ENCODE assay signal across 8 cellular contexts in genomic region chr3:52534281-52535183, GRCh38. TPM values are rescaled to one million over a fixed set of nuclear protein-coding genes. Genes with fewer than 3 reads are reported as not detected.
DNase-seq lines count a peak whose midpoint lies in the region; ATAC-seq and TF ChIP-seq lines count a peak whose summit lies in the region.

No MANE protein-coding gene starts in this region.

- intact Hi-C loops in esophagus muscularis mucosa (cut with DNase I) = loop anchor here (5.0 kb wide), 2 partner anchors 47 to 62 kb away; no protein-coding TSS in a partner anchor

- H3K4me1 Mint-ChIP-seq in T-cell (peaks cover 44 to 47% (median 45%) of the 10 kb centered on the region in 3 donors), neural crest cell (peaks cover 57% of the 10 kb centered on the region)

- TF ChIP-seq POLR2A in esophagus muscularis mucosa (IDR thresholded peaks at IDR 0.05; ENCODE audit: low read depth) = no peak

- H3K27me3 ChIP-seq in AG04450 (ENCODE audit: control insufficient read depth, insufficient read depth, low read length) = no peaks in the 10 kb centered on the region
- no peaks in the 10 kb centered on the region for H3K27me3 ChIP-seq in esophagus muscularis mucosa

- H3K27ac Mint-ChIP-seq in T-cell (peak overlapping the region; percentile 12 to 76), neural crest cell (ENCODE audit: unreplicated experiment) (peak overlapping the region; percentile 99)

- peaks cover 77 to 92% (median 89%) of the 10 kb centered on the region in 4 donors for H3K4me1 ChIP-seq in esophagus muscularis mucosa

- H3K9me3 Mint-ChIP-seq in T-cell (no peaks in the 10 kb centered on the region), neural crest cell (no peaks in the 10 kb centered on the region)

- peak overlapping the region; percentile 57 for H3K27ac ChIP-seq in AG04450 (ENCODE audit: low read depth, low read length)
- peak overlapping the region; percentile 87 to 95 (median 88) for H3K27ac ChIP-seq in esophagus muscularis mucosa (replicated peaks in 1 of 4)

- ATAC-seq in T-cell (replicated peaks in 1 of 4) (no peak), HG03460 (IDR thresholded peaks at IDR 0.05; ENCODE audit: unreplicated experiment) (no peak), HG03378 (IDR thresholded peaks at IDR 0.05; ENCODE audit: unreplicated experiment) (no peak), HG03520 (IDR thresholded peaks at IDR 0.05; ENCODE audit: unreplicated experiment) (no peak)

- peak overlapping the region; percentile 65 for H3K4me3 ChIP-seq in AG04450 (ENCODE audit: low read depth, low read length)
- peak overlapping the region; percentile 69 to 88 (median 76) for H3K4me3 ChIP-seq in esophagus muscularis mucosa

- no peaks in the 10 kb centered on the region for H3K36me3 ChIP-seq in esophagus muscularis mucosa

- TF ChIP-seq CTCF in AG04450 (IDR thresholded peaks at IDR 0.05; ENCODE audit: low read depth, low read length) (no peak), esophagus muscularis mucosa (IDR thresholded peaks at IDR 0.05) (no peak), neural crest cell (conservative IDR thresholded peaks at IDR 0.05) (no peak)

- CTCF ChIA-PET in AG04450 (lab: Charles Lee) (no interaction called here), T-cell (lab: Charles Lee) (no interaction called here)

- WGBS in esophagus muscularis mucosa = 48% methylated on average over 17 of the region's 57 CpGs

- no peak for TF ChIP-seq EP300 in esophagus muscularis mucosa (IDR thresholded peaks at IDR 0.05)

- POLR2A ChIA-PET in AG04450 (lab: Yijun Ruan, JAX) (no interaction called here), T-cell (lab: Charles Lee) (interaction anchor here in 1 of 2 donors (0.6 kb wide), 1 partner anchor 11 kb away, joined by 4 read pairs; no protein-coding TSS in a partner anchor)

- H3K27me3 Mint-ChIP-seq in T-cell (no peaks in the 10 kb centered on the region), neural crest cell (ENCODE audit: low read depth) (peaks cover 2% of the 10 kb centered on the region)

- H3K36me3 Mint-ChIP-seq in T-cell (peaks cover 13% of the 10 kb centered on the region), neural crest cell (ENCODE audit: low read depth) (peaks cover 9% of the 10 kb centered on the region)

- H3K9me3 ChIP-seq in AG04450 (ENCODE audit: control insufficient read depth, insufficient read depth, low read length) = no peaks in the 10 kb centered on the region; the same call in 1 of the 2 replicates
- H3K9me3 ChIP-seq in esophagus muscularis mucosa = no peaks in the 10 kb centered on the region

- H3K4me3 Mint-ChIP-seq in T-cell (peak overlapping the region; percentile 77 to 96 (median 82)), neural crest cell (peak overlapping the region; percentile 99)

- no peak for DNase-seq in AG04450 (ENCODE audit: low read depth, low spot score)
- DNase-seq in GM19240 (ENCODE audit: insufficient read length, low spot score) = peak; percentile 3
- DNase-seq in T-cell = peak in 1 of 34 experiments; percentile 13
- DNase-seq in esophagus muscularis mucosa (ENCODE audit: extremely low spot score) = no peak
- peak; percentile 23 for DNase-seq in neural crest cell (ENCODE audit: low read depth, low spot score)

RNA-seq across cellular contexts. Expression of gene NT5DC2, which starts 0.9 kb away (rescaled TPM):
- polyA plus RNA-seq in AG04450 (2011; rRNA removed) = 97.9 and 154 TPM in 2 replicates
- polyA minus RNA-seq in AG04450 (2011; rRNA and poly(A)+ RNA removed) = 130 and 174 TPM in 2 replicates
- total RNA-seq in T-cell = 10 to 100 TPM in 2 of 5 donors, 1 to 10 TPM in 3; 1.9 to 10.9 (median 7.4) TPM
- 10 to 100 TPM; 58.0 to 87.4 (median 72.9) TPM for total RNA-seq in esophagus muscularis mucosa
- total RNA-seq in neural crest cell = 389 and 392 TPM in 2 replicates

RNA-seq across cellular contexts. Expression of gene UQCC5, which starts 1.9 kb away (rescaled TPM):
- 8.7 and 9.5 TPM in 2 replicates for polyA plus RNA-seq in AG04450 (2011; rRNA removed)
- polyA minus RNA-seq in AG04450 (2011; rRNA and poly(A)+ RNA removed) = 3.9 and 6.4 TPM in 2 replicates
- total RNA-seq in T-cell (10 to 100 TPM in 2 of 5 donors, 1 to 10 TPM in 3; 2.5 to 14.8 (median 9.8) TPM), esophagus muscularis mucosa (10 to 100 TPM in 1 of 4 donors, 1 to 10 TPM in 3; 1.3 to 60.6 (median 7.0) TPM), neural crest cell (26.2 and 29.8 TPM in 2 replicates)

RNA-seq across cellular contexts. Expression of gene STAB1, which starts 39.4 kb away (rescaled TPM):
- 0.02 TPM in 1 of 2 replicates, not detected in the other for polyA plus RNA-seq in AG04450 (2011; rRNA removed)
- 0.09 TPM in 1 of 2 replicates, not detected in the other for polyA minus RNA-seq in AG04450 (2011; rRNA and poly(A)+ RNA removed)
- total RNA-seq in T-cell (1 to 10 TPM in 4 of 5 donors, under 1 TPM in 1; 0.38 to 2.2 (median 1.7) TPM), esophagus muscularis mucosa (100 to 1,000 TPM; 101 to 127 (median 118) TPM), neural crest cell (0.11 and 0.16 TPM in 2 replicates)

Comparison
In these comparisons a context has a peak if more than half of its experiments do, and no peak if none do; other contexts are left out.
1. DNase-seq: peak in GM19240 (single experiment) and neural crest cell (single experiment); none in AG04450 (single experiment) and esophagus muscularis mucosa (single experiment).
2. RNA of gene NT5DC2, which starts 0.9 kb away (total RNA-seq): 389 to 392 TPM in neural crest cell and 58.0 to 87.4 TPM in esophagus muscularis mucosa; 1.9 to 10.9 TPM in T-cell; every median in the first group is over 4 times any median in the second.
3. RNA of gene STAB1, which starts 39.4 kb away (total RNA-seq): 101 to 127 TPM in esophagus muscularis mucosa; 0.38 to 2.2 TPM in T-cell and 0.11 to 0.16 TPM in neural crest cell; every median in the first group is over 10 times any median in the second.